In the genomic region with DNA sequence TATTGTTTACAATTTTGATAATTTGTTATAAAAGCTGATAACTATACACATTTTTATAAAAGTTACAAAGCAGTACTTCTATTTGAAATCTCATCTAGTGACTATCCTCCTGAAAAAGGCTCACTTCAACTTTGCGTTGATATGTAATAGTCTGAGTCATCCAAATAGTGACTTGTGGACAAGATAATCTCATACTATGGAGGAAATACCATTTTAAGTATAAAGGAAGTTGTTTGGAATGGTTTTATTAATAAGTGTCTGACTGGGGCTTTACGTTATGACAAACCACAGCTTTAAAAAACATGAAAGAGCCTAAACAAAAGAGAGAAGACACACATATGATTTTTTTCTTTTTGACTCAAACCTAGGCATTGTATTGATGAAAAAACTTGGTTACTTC, we compare ENCODE assay signal across 15 cellular contexts.
DNase-seq lines count a peak whose midpoint lies in the region; TF ChIP-seq lines count a peak whose summit lies in the region.
"Had no signal": no experiment of that assay in that cellular context is flagged by ENCODE, and none has a peak within 500 bp of the region (broad histone marks: within the 10 kb centered on the region; RNA-seq: fewer than 3 reads in every experiment).

No MANE protein-coding gene starts in this region.

- H3K4me1 ChIP-seq in mammary epithelial cell (ENCODE audit: insufficient read depth, low read length): no peaks in the 10 kb centered on the region
- H3K4me1 ChIP-seq in smooth muscle cell (ENCODE audit: low read depth): peaks cover 6% of the 10 kb centered on the region

- dilution Hi-C loops in mammary epithelial cell (cut with HindIII; ENCODE audit: low sequenced_read_pairs): no loop called here

- H3K4me2 ChIP-seq in mammary epithelial cell (ENCODE audit: insufficient read depth, low read depth, low read length): no peak overlapping the region
- H3K4me2 ChIP-seq in smooth muscle cell: peak overlapping the region; percentile 75

- H3K4me1 Mint-ChIP-seq in MCF 10A (ENCODE audit: insufficient read depth, unreplicated experiment): peaks cover 10% of the 10 kb centered on the region

- BruUV-seq in mammary epithelial cell (replicated peaks; lab: Mats Ljungman, UMichigan): no TSS peak
- BruUV-seq in MCF 10A (replicated peaks; lab: Mats Ljungman, UMichigan): no TSS peak

- intact Hi-C loops in mammary epithelial cell (cut with micrococcal nuclease): no loop called here
- intact Hi-C loops in MCF 10A (cut with micrococcal nuclease): no loop called here
- intact Hi-C loops in posterior vena cava (cut with DNase I): no loop called here

- H4K20me1 ChIP-seq in mammary epithelial cell (ENCODE audit: insufficient read depth, low read length): no peaks in the 10 kb centered on the region
- no peaks in the 10 kb centered on the region for H4K20me1 ChIP-seq in smooth muscle cell (ENCODE audit: low read depth)

- in situ Hi-C loops in mammary epithelial cell (cut with MboI; ENCODE audit: low sequenced_read_pairs in 2 of 2): no loop called here
- in situ Hi-C loops in G401 (cut with HindIII; ENCODE audit: low sequenced_read_pairs): no loop called here

- no peak overlapping the region for H3K9ac ChIP-seq in mammary epithelial cell (ENCODE audit: insufficient read depth, low read length)
- no peak overlapping the region for H3K9ac ChIP-seq in smooth muscle cell (ENCODE audit: low read depth)

- H3K79me2 ChIP-seq in mammary epithelial cell (ENCODE audit: insufficient read depth, low read length): no peaks in the 10 kb centered on the region
- H3K79me2 ChIP-seq in smooth muscle cell (ENCODE audit: low read depth): no peaks in the 10 kb centered on the region

- H3F3A ChIP-seq in smooth muscle cell (ENCODE audit: low read depth): no peaks in the 10 kb centered on the region

- no peaks in the 10 kb centered on the region for H3K9me3 ChIP-seq in mammary epithelial cell (replicated peaks; ENCODE audit: insufficient read depth, low read length)
- H3K9me3 ChIP-seq in smooth muscle cell (replicated peaks; ENCODE audit: low read depth): no peaks in the 10 kb centered on the region

- H2AFZ ChIP-seq in mammary epithelial cell (ENCODE audit: low read depth, low read length) (no peak overlapping the region), smooth muscle cell (ENCODE audit: low read depth) (peak overlapping the region; percentile 44)

- peaks cover 4% of the 10 kb centered on the region for H3K9me3 Mint-ChIP-seq in MCF 10A (ENCODE audit: unreplicated experiment)
- H3K9me3 Mint-ChIP-seq: activated T-helper 1 cell treated with anti-CD3 and anti-CD28 coated beads, Interleukin-12 subunit alpha, Interleukin-12 subunit beta, Interleukin-2, Interleukin-4 antibody, amounts not matched to agents 30 ng/mL and 10 ng/mL and 1 ng/mL, durations not matched to agents 14 hours and 24 hours and 36 hours had no signal

- POLR2A ChIA-PET in MCF 10A (lab: Yijun Ruan, JAX): no interaction called here

- no peaks in the 10 kb centered on the region for H3K27me3 Mint-ChIP-seq in MCF 10A (ENCODE audit: insufficient read depth, unreplicated experiment)

- H3K27ac Mint-ChIP-seq in MCF 10A (ENCODE audit: low read depth, unreplicated experiment): no peak overlapping the region
- H3K27ac Mint-ChIP-seq: activated T-helper 1 cell treated with anti-CD3 and anti-CD28 coated beads, Interleukin-12 subunit alpha, Interleukin-12 subunit beta, Interleukin-2, Interleukin-4 antibody, amounts not matched to agents 30 ng/mL and 10 ng/mL and 1 ng/mL, durations not matched to agents 14 hours and 24 hours and 36 hours had no signal

- CTCF ChIA-PET in mammary epithelial cell (lab: Charles Lee; ENCODE audit: low non-redundant PET) (no interaction called here), MCF 10A (lab: Yijun Ruan, JAX) (no interaction called here)

- DNase-seq in mammary epithelial cell (peak; percentile 6), MCF 10A (ENCODE audit: unreplicated experiment) (no peak), M059J (ENCODE audit: low read depth) (peak; percentile 34), choroid plexus epithelial cell (ENCODE audit: low read depth) (peak; percentile 75), smooth muscle cell (lab: John Stamatoyannopoulos, UW; ENCODE audit: unreplicated experiment) (no peak), posterior vena cava (ENCODE audit: low spot score) (no peak), G401 (ENCODE audit: low spot score) (no peak), nucleus accumbens (lab: John Stamatoyannopoulos, UW) (no peak)
- DNase-seq: aorta, islet precursor cell, Karpas-422, NCI-H187, NCI-H526 had no signal

- H3K4me3 Mint-ChIP-seq in MCF 10A (ENCODE audit: unreplicated experiment): no peak overlapping the region
- H3K4me3 Mint-ChIP-seq: activated T-helper 1 cell treated with anti-CD3 and anti-CD28 coated beads, Interleukin-12 subunit alpha, Interleukin-12 subunit beta, Interleukin-2, Interleukin-4 antibody, amounts not matched to agents 30 ng/mL and 10 ng/mL and 1 ng/mL, durations not matched to agents 14 hours and 24 hours and 36 hours had no signal

- H3K36me3 ChIP-seq in mammary epithelial cell (ENCODE audit: insufficient read depth, low read length) (no peaks in the 10 kb centered on the region), smooth muscle cell (ENCODE audit: low read depth) (no peaks in the 10 kb centered on the region)

- TF ChIP-seq CTCF in mammary epithelial cell (conservative IDR thresholded peaks at IDR 0.05 in 1 of 2, IDR thresholded peaks at IDR 0.05 in 1 of 2; ENCODE audit: extremely low read depth in 1 of 2, insufficient read depth in 1 of 2, low read depth in 1 of 2, low read length in 2 of 2): no peak
- no peak for TF ChIP-seq CTCF in MCF 10A (IDR thresholded peaks at IDR 0.05; ENCODE audit: unreplicated experiment)
- no peak for TF ChIP-seq CTCF in choroid plexus epithelial cell (conservative IDR thresholded peaks at IDR 0.05; ENCODE audit: low read depth, low read length)
- no peak for TF ChIP-seq CTCF in smooth muscle cell (IDR thresholded peaks at IDR 0.05; ENCODE audit: borderline replicate concordance, insufficient read depth, poor library complexity, severe bottlenecking)

- peaks cover 3% of the 10 kb centered on the region for H3K27me3 ChIP-seq in mammary epithelial cell (ENCODE audit: insufficient read depth, low read length)
- H3K27me3 ChIP-seq in smooth muscle cell (ENCODE audit: low read depth): no peaks in the 10 kb centered on the region

- H3K4me3 ChIP-seq in mammary epithelial cell (replicated peaks in 1 of 3; ENCODE audit: insufficient read depth in 1 of 3, low read depth in 2 of 3, low read length in 3 of 3) (no peak overlapping the region), choroid plexus epithelial cell (ENCODE audit: low read depth, low read length) (no peak overlapping the region), smooth muscle cell (no peak overlapping the region)

- no peak overlapping the region for H3K27ac ChIP-seq in mammary epithelial cell (ENCODE audit: insufficient read depth, low read depth, low read length)
- H3K27ac ChIP-seq in smooth muscle cell (ENCODE audit: low read depth): peak overlapping the region; percentile 80
- H3K27ac ChIP-seq: RWPE1 had no signal

- 43% methylated on average over 2 of the region's 2 CpGs for WGBS in mammary epithelial cell (ENCODE audit: low coverage, missing lambda C conversion rate)
- WGBS in smooth muscle cell (ENCODE audit: low lambda C conversion rate): 0% methylated on average over 2 of the region's 2 CpGs

- peaks cover 7% of the 10 kb centered on the region for H3K36me3 Mint-ChIP-seq in MCF 10A (ENCODE audit: insufficient read depth, unreplicated experiment)

Comparison
In these comparisons a context has a peak if more than half of its experiments do, and no peak if none do; other contexts are left out.
1. DNase-seq: peak in mammary epithelial cell (single experiment), M059J (single experiment) and choroid plexus epithelial cell (single experiment); none in MCF 10A (single experiment), smooth muscle cell (single experiment), posterior vena cava (single experiment), G401 (single experiment) and nucleus accumbens (0 of 56).